8 cellular contexts compared by ENCODE assay signal in genomic region chr9:74499111-74499601, GRCh38. TPM values are rescaled to one million over a fixed set of nuclear protein-coding genes. Genes with fewer than 3 reads are reported as not detected.
DNase-seq lines count a peak whose midpoint lies in the region; FAIRE-seq and TF ChIP-seq lines count a peak whose summit lies in the region.
"Had no signal": no experiment of that assay in that cellular context is flagged by ENCODE, and none has a peak within 500 bp of the region (broad histone marks: within the 10 kb centered on the region; RNA-seq: fewer than 3 reads in every experiment).

No MANE protein-coding gene starts in this region.

- under 1% methylated on average over 19 of the region's 19 CpGs for WGBS in smooth muscle cell (ENCODE audit: low lambda C conversion rate)

- FAIRE-seq in GM12892 (lab: Jason Lieb, UNC), result no peak

- peak overlapping the region; percentile 97 for H3K4me2 ChIP-seq in smooth muscle cell

- H3K27me3 ChIP-seq in HUES48 (ENCODE audit: control insufficient read depth, insufficient read depth, low read length) (peaks cover 56% of the 10 kb centered on the region), smooth muscle cell (ENCODE audit: low read depth) (peaks cover 87% of the 10 kb centered on the region)

- H3K27ac ChIP-seq in HUES48 (ENCODE audit: low read depth, low read length) (no peak overlapping the region), smooth muscle cell (ENCODE audit: low read depth) (no peak overlapping the region)

- H2AFZ ChIP-seq in smooth muscle cell (ENCODE audit: low read depth), result no peak overlapping the region

- H3K36me3 ChIP-seq in HUES48 (ENCODE audit: control insufficient read depth, insufficient read depth, low read length), result no peaks in the 10 kb centered on the region
- H3K36me3 ChIP-seq in smooth muscle cell (ENCODE audit: low read depth), result no peaks in the 10 kb centered on the region

- peaks cover 35% of the 10 kb centered on the region for H3K27me3 Mint-ChIP-seq in activated naive CD8-positive, alpha-beta T cell

- no peak overlapping the region for H3K27ac Mint-ChIP-seq in activated naive CD8-positive, alpha-beta T cell

- DNase-seq in smooth muscle cell (lab: John Stamatoyannopoulos, UW; ENCODE audit: unreplicated experiment) (no peak), DMS79 (lab: John Stamatoyannopoulos, UW) (no peak), GM12892 (ENCODE audit: insufficient read length) (no peak), NCI-H524 treated with DMSO at 0.1 percent for 48 hours (lab: John Stamatoyannopoulos, UW) (no peak)
- DNase-seq: effector CD8-positive, alpha-beta T cell had no signal

- H4K20me1 ChIP-seq in smooth muscle cell (ENCODE audit: low read depth), result no peaks in the 10 kb centered on the region

- H3K9me3 ChIP-seq in HUES48 (ENCODE audit: control insufficient read depth, insufficient read depth, low read length) (no peaks in the 10 kb centered on the region), smooth muscle cell (replicated peaks; ENCODE audit: low read depth) (no peaks in the 10 kb centered on the region)

- H3K4me1 Mint-ChIP-seq in activated naive CD8-positive, alpha-beta T cell (ENCODE audit: low read depth), result peaks cover 35% of the 10 kb centered on the region

- H3K9ac ChIP-seq in HUES48 (ENCODE audit: low read depth, low read length) (no peak overlapping the region), smooth muscle cell (ENCODE audit: low read depth) (no peak overlapping the region)

- no peak for TF ChIP-seq CTCF in smooth muscle cell (IDR thresholded peaks at IDR 0.05; ENCODE audit: borderline replicate concordance, insufficient read depth, poor library complexity, severe bottlenecking)

- H3K79me2 ChIP-seq in smooth muscle cell (ENCODE audit: low read depth), result no peaks in the 10 kb centered on the region

- H3K4me3 ChIP-seq in HUES48 (ENCODE audit: low read depth, low read length) (peak overlapping the region; percentile 74), iPS-11a (ENCODE audit: low read depth, low read length) (peak overlapping the region; percentile 61), smooth muscle cell (peak overlapping the region; percentile 65)

- no peaks in the 10 kb centered on the region for H3K9me3 Mint-ChIP-seq in activated naive CD8-positive, alpha-beta T cell (ENCODE audit: low read depth)

- peak overlapping the region; percentile 73 for H3K4me3 Mint-ChIP-seq in activated naive CD8-positive, alpha-beta T cell

- H3K4me1 ChIP-seq in HUES48 (ENCODE audit: control insufficient read depth, insufficient read depth, low read length) (peaks cover 43% of the 10 kb centered on the region), smooth muscle cell (ENCODE audit: low read depth) (peaks cover 13% of the 10 kb centered on the region)

- H3K36me3 Mint-ChIP-seq in activated naive CD8-positive, alpha-beta T cell, result no peaks in the 10 kb centered on the region

- H3F3A ChIP-seq in smooth muscle cell (ENCODE audit: low read depth), result no peaks in the 10 kb centered on the region

- no peak for TF ChIP-seq POLR2A in GM12892 (IDR thresholded peaks at IDR 0.05; ENCODE audit: low read depth, low read length)

RNA-seq across cellular contexts. Expression of gene RORB, which starts 2.0 kb away (rescaled TPM):
- 2.5 and 4.9 TPM in 2 replicates for total RNA-seq in smooth muscle cell
- polyA plus RNA-seq in smooth muscle cell, result 0.91 and 0.95 TPM in 2 replicates
- 0.06 TPM for polyA plus RNA-seq in GM12892 (2012; ENCODE audit: missing spikeins)
